Comparison of ENCODE assay signal across 13 cellular contexts in the genomic region with DNA sequence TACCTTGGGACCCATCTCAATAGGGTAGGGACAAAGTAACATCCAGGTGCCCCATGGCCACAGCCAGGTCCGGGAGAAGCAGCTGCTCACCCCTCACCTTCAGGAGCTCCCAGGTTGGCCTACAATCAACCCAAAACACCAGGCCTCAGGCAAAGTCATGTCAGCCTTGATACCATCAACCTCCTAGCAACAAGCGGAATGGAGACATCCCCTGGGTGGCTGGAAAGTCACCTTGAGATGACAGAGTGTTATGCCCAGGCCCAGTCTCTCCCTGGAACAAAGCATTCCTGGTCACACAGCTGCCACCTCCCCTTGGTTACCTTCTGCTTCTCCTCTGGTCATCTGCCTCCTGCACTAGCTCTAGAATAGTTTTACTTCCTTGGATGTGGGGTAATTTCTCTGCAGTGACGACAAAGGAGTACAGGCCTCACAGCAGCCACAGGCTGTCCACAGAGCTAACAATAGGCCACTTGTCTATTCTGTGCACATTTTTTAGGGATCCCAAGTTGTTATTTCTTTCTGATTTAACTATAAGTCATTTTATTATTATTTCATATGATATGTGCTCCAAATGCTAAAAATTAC.
DNase-seq lines count a peak whose midpoint lies in the region; ATAC-seq and TF ChIP-seq lines count a peak whose summit lies in the region.
"Had no signal": no experiment of that assay in that cellular context is flagged by ENCODE, and none has a peak within 500 bp of the region (broad histone marks: within the 10 kb centered on the region; RNA-seq: fewer than 3 reads in every experiment).

No MANE protein-coding gene starts in this region.

- no peak for ATAC-seq in SK-N-SH treated with all-trans-retinoic acid at 6 μM for 48 hours

- H3K4me1 ChIP-seq in left ventricle myocardium inferior = peaks cover 74% of the 10 kb centered on the region
- peaks cover 20 to 28% (median 27%) of the 10 kb centered on the region in 3 donors for H3K4me1 ChIP-seq in skeletal muscle tissue (ENCODE audit: control insufficient read depth in 3 of 3, insufficient read depth in 3 of 3, low read length in 3 of 3)
- peaks cover 0 to 13% (median 2%) of the 10 kb centered on the region in 4 donors for H3K4me1 ChIP-seq in sigmoid colon

- intact Hi-C loops in left ventricle myocardium inferior (cut with micrococcal nuclease) = no loop called here
- intact Hi-C loops in sigmoid colon (cut with DNase I) = no loop called here

- in situ Hi-C loops in SK-MEL-5 (cut with HindIII; ENCODE audit: low pct_unique_long_range_greater_than_20kb, low sequenced_read_pairs) = no loop called here

- H3K9me3 ChIP-seq in left ventricle myocardium inferior (replicated peaks) (no peaks in the 10 kb centered on the region), skeletal muscle tissue (ENCODE audit: control insufficient read depth in 3 of 3, low read length in 3 of 3) (no peaks in the 10 kb centered on the region), sigmoid colon (no peaks in the 10 kb centered on the region)

- no peaks in the 10 kb centered on the region for H3K36me3 ChIP-seq in left ventricle myocardium inferior
- H3K36me3 ChIP-seq in skeletal muscle tissue (ENCODE audit: control insufficient read depth in 3 of 3, insufficient read depth in 3 of 3, low read length in 3 of 3) = peaks cover 0 to 6% (median 0%) of the 10 kb centered on the region in 3 donors
- H3K36me3 ChIP-seq in sigmoid colon = no peaks in the 10 kb centered on the region

- TF ChIP-seq CTCF in left ventricle myocardium inferior (IDR thresholded peaks at IDR 0.05; ENCODE audit: borderline replicate concordance) = no peak
- TF ChIP-seq CTCF in sigmoid colon (IDR thresholded peaks at IDR 0.05) = no peak

- no peak overlapping the region for H3K9ac ChIP-seq in skeletal muscle tissue (ENCODE audit: low read depth in 1 of 3, low read length in 3 of 3)

- no peaks in the 10 kb centered on the region for H3K27me3 ChIP-seq in left ventricle myocardium inferior (ENCODE audit: low read depth)
- H3K27me3 ChIP-seq in skeletal muscle tissue (ENCODE audit: control insufficient read depth in 3 of 3, insufficient read depth in 3 of 3, low read length in 3 of 3) = no peaks in the 10 kb centered on the region
- H3K27me3 ChIP-seq in sigmoid colon = no peaks in the 10 kb centered on the region

- peak overlapping the region; percentile 77 for H3K27ac ChIP-seq in left ventricle myocardium inferior (replicated peaks)
- peak overlapping the region; percentile 45 for H3K27ac ChIP-seq in skeletal muscle tissue (ENCODE audit: low read depth, low read length)
- H3K27ac ChIP-seq in sigmoid colon = peak overlapping the region in 1 of 4 donors; percentile 85

- WGBS in sigmoid colon, 2 donors = 54 to 60% methylated on average over 3 of the region's 3 CpGs

- peak; percentile 45 for DNase-seq in ELF-1 (ENCODE audit: low read depth, low spot score)
- peak; percentile 63 for DNase-seq in SK-MEL-5 (ENCODE audit: low read depth, low spot score)
- no peak for DNase-seq in left ventricle myocardium inferior
- no peak for DNase-seq in HK-2 (ENCODE audit: unreplicated experiment)
- DNase-seq in sigmoid colon = no peak
- DNase-seq: activated CD4-positive, alpha-beta T cell treated with anti-CD3 and anti-CD28 coated beads, Interleukin-2, amount 50 U/mL, for 48 hours; DMS153; NCI-H1417 treated with DMSO at 0.1 percent for 48 hours; nucleus accumbens; small intestine; stimulated activated naive CD4-positive, alpha-beta T cell had no signal

- TF ChIP-seq EP300 in sigmoid colon (IDR thresholded peaks at IDR 0.05) = no peak

- no peak for TF ChIP-seq POLR2A in sigmoid colon (IDR thresholded peaks at IDR 0.05)

- H3K4me3 ChIP-seq in left ventricle myocardium inferior = no peak overlapping the region
- no peak overlapping the region for H3K4me3 ChIP-seq in skeletal muscle tissue (ENCODE audit: low read length in 3 of 3)
- no peak overlapping the region for H3K4me3 ChIP-seq in sigmoid colon

TF ChIP-seq in SK-N-SH treated with all-trans-retinoic acid at 6 μM for 48 hours, 23 proteins besides CTCF, POLR2A, EP300 and RAD21:
- TF ChIP-seq TSHZ2 (CRISPR knock-in tag; IDR thresholded peaks at IDR 0.05) = no peak
- no peak for TF ChIP-seq SNAI2 (CRISPR knock-in tag; IDR thresholded peaks at IDR 0.05)
- TF ChIP-seq RARB (CRISPR knock-in tag; IDR thresholded peaks at IDR 0.05) = no peak
- TF ChIP-seq, protein P1, sequence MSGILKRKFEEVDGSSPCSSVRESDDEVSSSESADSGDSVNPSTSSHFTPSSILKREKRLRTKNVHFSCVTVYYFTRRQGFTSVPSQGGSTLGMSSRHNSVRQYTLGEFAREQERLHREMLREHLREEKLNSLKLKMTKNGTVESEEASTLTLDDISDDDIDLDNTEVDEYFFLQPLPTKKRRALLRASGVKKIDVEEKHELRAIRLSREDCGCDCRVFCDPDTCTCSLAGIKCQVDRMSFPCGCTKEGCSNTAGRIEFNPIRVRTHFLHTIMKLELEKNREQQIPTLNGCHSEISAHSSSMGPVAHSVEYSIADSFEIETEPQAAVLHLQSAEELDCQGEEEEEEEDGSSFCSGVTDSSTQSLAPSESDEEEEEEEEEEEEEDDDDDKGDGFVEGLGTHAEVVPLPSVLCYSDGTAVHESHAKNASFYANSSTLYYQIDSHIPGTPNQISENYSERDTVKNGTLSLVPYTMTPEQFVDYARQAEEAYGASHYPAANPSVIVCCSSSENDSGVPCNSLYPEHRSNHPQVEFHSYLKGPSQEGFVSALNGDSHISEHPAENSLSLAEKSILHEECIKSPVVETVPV (CRISPR knock-in tag; IDR thresholded peaks at IDR 0.05) = no peak
- TF ChIP-seq ZFP3 (CRISPR knock-in tag; IDR thresholded peaks at IDR 0.05) = no peak
- TF ChIP-seq TCF4 (CRISPR knock-in tag; IDR thresholded peaks at IDR 0.05; ENCODE audit: borderline replicate concordance) = no peak
- TF ChIP-seq ISL1 (CRISPR knock-in tag; IDR thresholded peaks at IDR 0.05) = no peak
- TF ChIP-seq PPARA (CRISPR knock-in tag; IDR thresholded peaks at IDR 0.05; ENCODE audit: borderline replicate concordance) = no peak
- no peak for TF ChIP-seq CREB5 (CRISPR knock-in tag; IDR thresholded peaks at IDR 0.05; ENCODE audit: low read depth)
- TF ChIP-seq BACH2 (CRISPR knock-in tag; IDR thresholded peaks at IDR 0.05; ENCODE audit: borderline replicate concordance) = no peak
- no peak for TF ChIP-seq CSDC2 (CRISPR knock-in tag; IDR thresholded peaks at IDR 0.05)
- TF ChIP-seq ZNF565 (CRISPR knock-in tag; conservative IDR thresholded peaks at IDR 0.05; ENCODE audit: low read depth) = no peak
- no peak for TF ChIP-seq OSR1 (CRISPR knock-in tag; IDR thresholded peaks at IDR 0.05)
- TF ChIP-seq, protein P2, sequence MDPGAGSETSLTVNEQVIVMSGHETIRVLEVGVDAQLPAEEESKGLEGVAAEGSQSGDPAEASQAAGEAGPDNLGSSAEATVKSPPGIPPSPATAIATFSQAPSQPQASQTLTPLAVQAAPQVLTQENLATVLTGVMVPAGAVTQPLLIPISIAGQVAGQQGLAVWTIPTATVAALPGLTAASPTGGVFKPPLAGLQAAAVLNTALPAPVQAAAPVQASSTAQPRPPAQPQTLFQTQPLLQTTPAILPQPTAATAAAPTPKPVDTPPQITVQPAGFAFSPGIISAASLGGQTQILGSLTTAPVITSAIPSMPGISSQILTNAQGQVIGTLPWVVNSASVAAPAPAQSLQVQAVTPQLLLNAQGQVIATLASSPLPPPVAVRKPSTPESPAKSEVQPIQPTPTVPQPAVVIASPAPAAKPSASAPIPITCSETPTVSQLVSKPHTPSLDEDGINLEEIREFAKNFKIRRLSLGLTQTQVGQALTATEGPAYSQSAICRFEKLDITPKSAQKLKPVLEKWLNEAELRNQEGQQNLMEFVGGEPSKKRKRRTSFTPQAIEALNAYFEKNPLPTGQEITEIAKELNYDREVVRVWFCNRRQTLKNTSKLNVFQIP (CRISPR knock-in tag; IDR thresholded peaks at IDR 0.05; ENCODE audit: borderline replicate concordance, low read depth) = no peak
- no peak for TF ChIP-seq ZFP30 (CRISPR knock-in tag; IDR thresholded peaks at IDR 0.05)
- TF ChIP-seq ZNF70 (CRISPR knock-in tag; IDR thresholded peaks at IDR 0.05) = no peak
- no peak for TF ChIP-seq GLIS3 (CRISPR knock-in tag; IDR thresholded peaks at IDR 0.05)

Comparison
In these comparisons a context has a peak if more than half of its experiments do, and no peak if none do; other contexts are left out.
1. DNase-seq: peak in ELF-1 (single experiment) and SK-MEL-5 (single experiment); none in left ventricle myocardium inferior (single experiment), HK-2 (single experiment) and sigmoid colon (single experiment).